32 cellular contexts compared by ENCODE assay signal in genomic region chr1:206014591-206014990, GRCh38. TPM values are rescaled to one million over a fixed set of nuclear protein-coding genes. Genes with fewer than 3 reads are reported as not detected.
"Had no signal": no experiment of that assay in that cellular context is flagged by ENCODE, and none has a peak within 500 bp of the region (broad histone marks: within the 10 kb centered on the region; RNA-seq: fewer than 3 reads in every experiment).

No MANE protein-coding gene starts in this region.

- H3K9me3 ChIP-seq: body of pancreas, MG63 had no signal

- H3K4me3 ChIP-seq: ascending aorta, body of pancreas, MG63, SK-N-MC had no signal

- DNase-seq: activated CD4-positive, alpha-beta T cell treated with anti-CD3 and anti-CD28 coated beads for 4 hours; activated CD4-positive, alpha-beta T cell treated with anti-CD3 and anti-CD28 coated beads, Interleukin-2, amount 50 U/mL, for 4 hours; activated CD8-positive, alpha-beta memory T cell treated with anti-CD3 and anti-CD28 coated beads, Interleukin-2, amount 50 U/mL, for 48 hours; activated CD8-positive, alpha-beta T cell treated with anti-CD3 and anti-CD28 coated beads, Interleukin-2, amount 10 ng/mL, durations not matched to agents 7 days and 5 days; activated effector memory CD4-positive, alpha-beta T cell treated with Interleukin-2 at 50 U/mL for 16 hours; activated naive CD4-positive, alpha-beta T cell treated with Interleukin-2 at 50 U/mL for 16 hours; activated naive CD8-positive, alpha-beta T cell treated with anti-CD3 and anti-CD28 coated beads, Interleukin-2, amount 50 U/mL, for 24 hours; activated T-cell treated with anti-CD3 and anti-CD28 coated beads, Interleukin-2, amount 50 U/mL, for 1 hour; amniotic stem cell; body of pancreas; central memory CD4-positive, alpha-beta T cell; MG63; NCI-H1092 treated with DMSO at 0.1 percent for 48 hours; NCI-H1417 treated with DMSO at 0.1 percent for 48 hours; NCI-H1694 treated with DMSO at 0.1 percent for 48 hours; NCI-H2029 treated with DMSO at 0.1 percent for 48 hours; NCI-H345; NCI-H510A; NCI-H526 treated with DMSO at 0.1 percent for 48 hours; NCI-H82; SIG-M5; T-cell; T-helper 2 cell; T1000 had no signal

- H3K4me3 Mint-ChIP-seq: activated CD8-positive, alpha-beta T cell treated with anti-CD3 and anti-CD28 coated beads, Interleukin-2, amount 10 ng/mL, durations not matched to agents 7 days and 5 days; activated naive CD8-positive, alpha-beta T cell treated with anti-CD3 and anti-CD28 coated beads, Interleukin-2, amount 50 U/mL, for 24 hours; T-cell had no signal

- H3K36me3 Mint-ChIP-seq: T-cell had no signal

- H3K27ac ChIP-seq: ascending aorta, body of pancreas, KMS-11, SK-N-MC, VCaP had no signal

- H3K36me3 ChIP-seq: ascending aorta, MG63 had no signal

- H3K9me3 Mint-ChIP-seq: activated naive CD4-positive, alpha-beta T cell treated with anti-CD3 and anti-CD28 coated beads, Interleukin-2, amount 50 U/mL, for 72 hours; activated naive CD8-positive, alpha-beta T cell treated with anti-CD3 and anti-CD28 coated beads, Interleukin-2, amount 50 U/mL, for 24 hours; T-cell had no signal

- H3K27ac Mint-ChIP-seq: activated CD8-positive, alpha-beta T cell treated with anti-CD3 and anti-CD28 coated beads, Interleukin-2, amount 10 ng/mL, durations not matched to agents 7 days and 5 days; activated naive CD4-positive, alpha-beta T cell treated with anti-CD3 and anti-CD28 coated beads, Interleukin-2, amount 50 U/mL, for 72 hours; activated naive CD8-positive, alpha-beta T cell treated with anti-CD3 and anti-CD28 coated beads, Interleukin-2, amount 50 U/mL, for 24 hours; T-cell had no signal

- H3K27me3 ChIP-seq: ascending aorta, body of pancreas, MG63 had no signal

- H3K9ac ChIP-seq: KMS-11 had no signal

- H3K27me3 Mint-ChIP-seq: activated naive CD8-positive, alpha-beta T cell treated with anti-CD3 and anti-CD28 coated beads, Interleukin-2, amount 50 U/mL, for 24 hours; T-cell had no signal

- H3K4me1 ChIP-seq: ascending aorta, body of pancreas had no signal

- H3K4me2 ChIP-seq: KMS-11 had no signal

RNA-seq across cellular contexts. Expression of gene CTSE, which starts 9.1 kb away (rescaled TPM):
- total RNA-seq: activated CD8-positive, alpha-beta T cell treated with anti-CD3 and anti-CD28 coated beads, Interleukin-2, amount 10 ng/mL, durations not matched to agents 7 days and 5 days; activated naive CD4-positive, alpha-beta T cell treated with anti-CD3 and anti-CD28 coated beads, Interleukin-2, amount 50 U/mL, for 72 hours; ascending aorta; bronchial epithelial cell; OCI-LY7 had no signal

RNA-seq across cellular contexts. Expression of gene RAB7B, which starts 11.4 kb away (rescaled TPM):
- total RNA-seq: activated CD8-positive, alpha-beta T cell treated with anti-CD3 and anti-CD28 coated beads, Interleukin-2, amount 10 ng/mL, durations not matched to agents 7 days and 5 days; activated naive CD4-positive, alpha-beta T cell treated with anti-CD3 and anti-CD28 coated beads, Interleukin-2, amount 50 U/mL, for 72 hours; ascending aorta; OCI-LY7 had no signal

RNA-seq across cellular contexts. Expression of gene RHEX, which starts 38.4 kb away (rescaled TPM):
- total RNA-seq: activated CD8-positive, alpha-beta T cell treated with anti-CD3 and anti-CD28 coated beads, Interleukin-2, amount 10 ng/mL, durations not matched to agents 7 days and 5 days; activated naive CD4-positive, alpha-beta T cell treated with anti-CD3 and anti-CD28 coated beads, Interleukin-2, amount 50 U/mL, for 72 hours; bronchial epithelial cell; RPMI7951 had no signal
